Comparison of ENCODE assay signal across 9 cellular contexts in genomic region chr22:20919718-20920117, GRCh38. TPM values are rescaled to one million over a fixed set of nuclear protein-coding genes. Genes with fewer than 3 reads are reported as not detected.
DNase-seq lines count a peak whose midpoint lies in the region; ATAC-seq, FAIRE-seq and TF ChIP-seq lines count a peak whose summit lies in the region.
"Had no signal": no experiment of that assay in that cellular context is flagged by ENCODE, and none has a peak within 500 bp of the region (broad histone marks: within the 10 kb centered on the region; RNA-seq: fewer than 3 reads in every experiment).

No MANE protein-coding gene starts in this region.

- FAIRE-seq in kidney (lab: Jason Lieb, UNC): no peak

- peaks cover 50% of the 10 kb centered on the region for H3K4me1 Mint-ChIP-seq in activated CD4-positive, alpha-beta T cell treated with anti-CD3 and anti-CD28 coated beads, Interleukin-2, amount 10 ng/mL, durations not matched to agents 7 days and 5 days
- H3K4me1 Mint-ChIP-seq in activated naive CD8-positive, alpha-beta T cell treated with anti-CD3 and anti-CD28 coated beads for 36 hours: peaks cover 38% of the 10 kb centered on the region

- no peaks in the 10 kb centered on the region for H3K27me3 Mint-ChIP-seq in activated CD4-positive, alpha-beta T cell treated with anti-CD3 and anti-CD28 coated beads, Interleukin-2, amount 10 ng/mL, durations not matched to agents 7 days and 5 days
- no peaks in the 10 kb centered on the region for H3K27me3 Mint-ChIP-seq in activated naive CD8-positive, alpha-beta T cell treated with anti-CD3 and anti-CD28 coated beads for 36 hours

- no peaks in the 10 kb centered on the region for H3K27me3 ChIP-seq in thoracic aorta (replicated peaks; ENCODE audit: insufficient read depth)

- H3K9ac ChIP-seq in kidney (ENCODE audit: low read length in 2 of 2): peak overlapping the region; percentile 54 to 58

- H3K4me3 Mint-ChIP-seq in activated CD4-positive, alpha-beta T cell treated with anti-CD3 and anti-CD28 coated beads, Interleukin-2, amount 10 ng/mL, durations not matched to agents 7 days and 5 days: peak overlapping the region; percentile 99
- H3K4me3 Mint-ChIP-seq in activated naive CD8-positive, alpha-beta T cell treated with anti-CD3 and anti-CD28 coated beads for 36 hours: peak overlapping the region; percentile 98

- H3K27ac ChIP-seq in kidney (ENCODE audit: low read depth in 2 of 2, low read length in 2 of 2) (no peak overlapping the region), thoracic aorta (no peak overlapping the region)

- DNase-seq in activated CD4-positive, alpha-beta T cell treated with anti-CD3 and anti-CD28 coated beads, Interleukin-2, amount 10 ng/mL, durations not matched to agents 7 days and 5 days: no peak
- DNase-seq in activated CD4-positive, alpha-beta T cell treated with anti-CD3 and anti-CD28 coated beads for 1 hour: no peak
- no peak for DNase-seq in activated naive CD8-positive, alpha-beta T cell treated with anti-CD3 and anti-CD28 coated beads for 36 hours
- no peak for DNase-seq in kidney
- DNase-seq in thoracic aorta (ENCODE audit: low spot score): no peak
- no peak for DNase-seq in effector CD4-positive, alpha-beta T cell
- DNase-seq in activated CD8-positive, alpha-beta memory T cell treated with anti-CD3 and anti-CD28 coated beads, Interleukin-2, amount 50 U/mL, for 48 hours: no peak
- DNase-seq: DMS153 had no signal

- CTCF ChIA-PET in activated CD4-positive, alpha-beta T cell treated with anti-CD3 and anti-CD28 coated beads, Interleukin-2, amount 10 ng/mL, durations not matched to agents 7 days and 5 days (lab: Charles Lee): interaction anchor here (0.6 to 1.1 kb wide), 3 partner anchors 9 to 122 kb away, joined by 3 read pairs; no protein-coding TSS in a partner anchor

- peak overlapping the region; percentile 96 for H3K4me3 ChIP-seq in kidney (ENCODE audit: low read length in 2 of 2)
- peak overlapping the region; percentile 80 for H3K4me3 ChIP-seq in thoracic aorta

- H3K9me3 ChIP-seq in kidney (ENCODE audit: control insufficient read depth in 1 of 2, low read length in 2 of 2) (no peaks in the 10 kb centered on the region), thoracic aorta (no peaks in the 10 kb centered on the region)

- H3K36me3 Mint-ChIP-seq in activated CD4-positive, alpha-beta T cell treated with anti-CD3 and anti-CD28 coated beads, Interleukin-2, amount 10 ng/mL, durations not matched to agents 7 days and 5 days (ENCODE audit: low read depth): peaks cover 31% of the 10 kb centered on the region
- peaks cover 40% of the 10 kb centered on the region for H3K36me3 Mint-ChIP-seq in activated naive CD8-positive, alpha-beta T cell treated with anti-CD3 and anti-CD28 coated beads for 36 hours

- peaks cover 0 to 16% of the 10 kb centered on the region in 2 donors for H3K4me1 ChIP-seq in kidney (ENCODE audit: control insufficient read depth in 1 of 2, insufficient read depth in 1 of 2, low read depth in 1 of 2, low read length in 2 of 2)
- H3K4me1 ChIP-seq in thoracic aorta (ENCODE audit: control insufficient read depth in 1 of 2, low read depth in 2 of 2): peaks cover 18 to 40% of the 10 kb centered on the region in 2 donors

- intact Hi-C loops in kidney (cut with DNase I): no loop called here

- no peak for ATAC-seq in thoracic aorta (ENCODE audit: insufficient number of reproducible peaks, low FRiP score, low read depth)
- no peak for ATAC-seq in HG03135 (IDR thresholded peaks at IDR 0.05; ENCODE audit: unreplicated experiment)

- POLR2A ChIA-PET in activated CD4-positive, alpha-beta T cell treated with anti-CD3 and anti-CD28 coated beads, Interleukin-2, amount 10 ng/mL, durations not matched to agents 7 days and 5 days (lab: Charles Lee): no interaction called here

- no peaks in the 10 kb centered on the region for H3K9me3 Mint-ChIP-seq in activated CD4-positive, alpha-beta T cell treated with anti-CD3 and anti-CD28 coated beads, Interleukin-2, amount 10 ng/mL, durations not matched to agents 7 days and 5 days
- no peaks in the 10 kb centered on the region for H3K9me3 Mint-ChIP-seq in activated naive CD8-positive, alpha-beta T cell treated with anti-CD3 and anti-CD28 coated beads for 36 hours

- TF ChIP-seq CTCF in kidney (IDR thresholded peaks at IDR 0.05; ENCODE audit: borderline replicate concordance, extremely low read depth, insufficient read depth) (no peak), thoracic aorta (IDR thresholded peaks at IDR 0.05) (no peak)

- H3K36me3 ChIP-seq in kidney (ENCODE audit: control insufficient read depth in 1 of 2, insufficient read depth in 2 of 2, low read length in 2 of 2): no peaks in the 10 kb centered on the region
- no peaks in the 10 kb centered on the region for H3K36me3 ChIP-seq in thoracic aorta

- H3K27ac Mint-ChIP-seq in activated CD4-positive, alpha-beta T cell treated with anti-CD3 and anti-CD28 coated beads, Interleukin-2, amount 10 ng/mL, durations not matched to agents 7 days and 5 days: peak overlapping the region; percentile 16
- H3K27ac Mint-ChIP-seq in activated naive CD8-positive, alpha-beta T cell treated with anti-CD3 and anti-CD28 coated beads for 36 hours: no peak overlapping the region

RNA-seq across cellular contexts. Expression of gene CRKL, which starts 2.5 kb away (rescaled TPM):
- total RNA-seq in activated CD4-positive, alpha-beta T cell treated with anti-CD3 and anti-CD28 coated beads, Interleukin-2, amount 10 ng/mL, durations not matched to agents 7 days and 5 days: 10 to 100 TPM; 82.2 to 87.2 TPM
- total RNA-seq in activated naive CD8-positive, alpha-beta T cell treated with anti-CD3 and anti-CD28 coated beads for 36 hours: 10 to 100 TPM; 82.1 to 82.2 TPM
- total RNA-seq in kidney: 44.7 TPM
- polyA plus RNA-seq in kidney (ENCODE audit: insufficient read depth, low read depth, low replicate concordance): 11.9 TPM
- 10 to 100 TPM; 42.1 to 45.2 TPM for total RNA-seq in thoracic aorta

RNA-seq across cellular contexts. Expression of gene AIFM3, which starts 47.3 kb away (rescaled TPM):
- total RNA-seq in activated CD4-positive, alpha-beta T cell treated with anti-CD3 and anti-CD28 coated beads, Interleukin-2, amount 10 ng/mL, durations not matched to agents 7 days and 5 days: under 1 TPM in 1 of 2 experiments, not detected in 1; 0.25 TPM
- total RNA-seq in activated naive CD8-positive, alpha-beta T cell treated with anti-CD3 and anti-CD28 coated beads for 36 hours: under 1 TPM in 1 of 2 experiments, not detected in 1; 0.14 TPM
- total RNA-seq in kidney: 3.1 TPM
- 4.4 TPM for polyA plus RNA-seq in kidney (ENCODE audit: insufficient read depth, low read depth, low replicate concordance)
- total RNA-seq in thoracic aorta: 1 to 10 TPM; 3.4 to 5.8 TPM
